Comparison of ENCODE assay signal across 8 cellular contexts in the genomic region with DNA sequence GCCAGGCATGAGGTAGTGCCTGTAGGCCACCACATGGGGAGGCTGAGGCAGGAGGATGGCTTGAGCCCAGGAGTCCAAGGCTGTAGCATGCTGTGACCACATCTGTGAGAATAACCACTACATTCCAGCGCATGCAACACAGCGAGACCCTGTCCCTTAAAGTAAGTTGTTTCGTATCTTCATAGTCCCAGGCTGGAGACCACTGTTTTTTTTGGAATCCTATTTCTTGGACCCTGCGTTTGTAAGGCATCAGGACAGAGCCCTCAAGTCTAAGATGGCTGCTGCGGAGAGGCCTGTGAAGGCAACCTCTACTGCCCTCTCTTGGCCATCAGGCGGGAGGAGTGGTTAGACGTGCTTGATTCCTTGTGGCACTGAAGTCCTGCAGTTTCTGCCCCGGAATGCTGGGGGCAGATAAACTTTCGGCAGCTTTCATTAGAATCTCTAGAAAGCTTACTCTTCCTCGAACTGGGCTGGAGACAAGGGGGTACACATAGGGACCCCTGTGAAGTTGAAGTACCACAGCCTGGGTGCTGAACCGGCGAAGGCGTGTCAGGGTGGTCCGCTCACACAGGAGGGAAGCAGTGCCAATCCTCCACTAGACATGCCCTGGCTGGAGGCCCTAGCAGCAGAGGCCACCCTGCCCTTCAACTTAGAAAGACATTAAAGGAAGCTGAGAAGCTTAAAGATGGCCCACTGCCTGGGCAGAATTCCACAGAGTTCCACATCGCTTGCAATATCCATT. TPM values are rescaled to one million over a fixed set of nuclear protein-coding genes. Genes with fewer than 3 reads are reported as not detected.
A peak's percentile ranks its signal among the peaks of the same experiment; 100 is the strongest.
DNase-seq lines count a peak whose midpoint lies in the region; ATAC-seq and TF ChIP-seq lines count a peak whose summit lies in the region.

No MANE protein-coding gene starts in this region.

- TF ChIP-seq CTCF in GM10248 (IDR thresholded peaks at IDR 0.05; ENCODE audit: control extremely low read depth, extremely low read depth, low read depth, missing control alignments), result peak; percentile 79
- TF ChIP-seq CTCF in kidney epithelial cell (IDR thresholded peaks at IDR 0.05; ENCODE audit: insufficient read depth, low read length, poor library complexity, severe bottlenecking), result peak; percentile 65

- DNase-seq in ACHN (peak; percentile 65), GM10248 (ENCODE audit: extremely low spot score) (peak; percentile 66), NCI-H460 (ENCODE audit: extremely low read depth, low read depth) (peak; percentile 65), kidney epithelial cell (ENCODE audit: low read depth) (no peak), DMS79 (lab: John Stamatoyannopoulos, UW) (no peak), caudate nucleus (lab: John Stamatoyannopoulos, UW) (no peak)
- peak; percentile 69 for DNase-seq in activated naive CD4-positive, alpha-beta T cell treated with anti-CD3 and anti-CD28 coated beads, Interleukin-2, amount 10 ng/mL, durations not matched to agents 7 days and 5 days

- H3K9me3 Mint-ChIP-seq in activated naive CD4-positive, alpha-beta T cell treated with anti-CD3 and anti-CD28 coated beads, Interleukin-2, amount 10 ng/mL, durations not matched to agents 7 days and 5 days, result no peaks in the 10 kb centered on the region

- H3K4me1 Mint-ChIP-seq in activated naive CD4-positive, alpha-beta T cell treated with anti-CD3 and anti-CD28 coated beads, Interleukin-2, amount 10 ng/mL, durations not matched to agents 7 days and 5 days, result peaks cover 4% of the 10 kb centered on the region

- POLR2A ChIA-PET in GM10248 (lab: Yijun Ruan, JAX), result interaction anchor here (0.6 kb wide), 1 partner anchor 32 kb away, joined by 4 read pairs; no protein-coding TSS in a partner anchor

- no peaks in the 10 kb centered on the region for H3K36me3 Mint-ChIP-seq in activated naive CD4-positive, alpha-beta T cell treated with anti-CD3 and anti-CD28 coated beads, Interleukin-2, amount 10 ng/mL, durations not matched to agents 7 days and 5 days

- ATAC-seq in HG03469 (IDR thresholded peaks at IDR 0.05; ENCODE audit: unreplicated experiment), result no peak

- H3K4me3 ChIP-seq in kidney epithelial cell (ENCODE audit: low read depth, low read length), result no peak overlapping the region

- in situ Hi-C loops in ACHN (cut with HindIII; ENCODE audit: low pct_ligation_motif_present, low pct_unique_long_range_greater_than_20kb, low sequenced_read_pairs), result loop anchor here (25.0 kb wide), 1 partner anchor 115 kb away; no protein-coding TSS in a partner anchor

- H3K27me3 ChIP-seq in kidney epithelial cell (ENCODE audit: control insufficient read depth, insufficient read depth, low read length), result no peaks in the 10 kb centered on the region

- peaks cover 7% of the 10 kb centered on the region for H3K27me3 Mint-ChIP-seq in activated naive CD4-positive, alpha-beta T cell treated with anti-CD3 and anti-CD28 coated beads, Interleukin-2, amount 10 ng/mL, durations not matched to agents 7 days and 5 days

- CTCF ChIA-PET in GM10248 (lab: Yijun Ruan, JAX), result interaction anchor here (0.7 to 3.6 kb wide), 17 partner anchors 9 to 192 kb away, joined by 3 to 26 read pairs (median 4); a partner anchor contains a TSS
- CTCF ChIA-PET in activated naive CD4-positive, alpha-beta T cell treated with anti-CD3 and anti-CD28 coated beads, Interleukin-2, amount 10 ng/mL, durations not matched to agents 7 days and 5 days (lab: Charles Lee), result interaction anchor here (0.8 to 1.9 kb wide), 9 partner anchors 14 to 120 kb away, joined by 3 to 11 read pairs (median 3); no protein-coding TSS in a partner anchor

- H3K36me3 ChIP-seq in kidney epithelial cell (ENCODE audit: control insufficient read depth, insufficient read depth, low read length), result no peaks in the 10 kb centered on the region

- no peak overlapping the region for H3K4me3 Mint-ChIP-seq in activated naive CD4-positive, alpha-beta T cell treated with anti-CD3 and anti-CD28 coated beads, Interleukin-2, amount 10 ng/mL, durations not matched to agents 7 days and 5 days

- H3K27ac ChIP-seq in caudate nucleus (ENCODE audit: low read depth, low read length), result no peak overlapping the region

- H3K27ac Mint-ChIP-seq in activated naive CD4-positive, alpha-beta T cell treated with anti-CD3 and anti-CD28 coated beads, Interleukin-2, amount 10 ng/mL, durations not matched to agents 7 days and 5 days, result no peak overlapping the region

RNA-seq across cellular contexts. Expression of a gene that starts 36.6 kb away (rescaled TPM):
- 13.5 and 13.8 TPM in 2 replicates for total RNA-seq in NCI-H460 (2014; rRNA removed; shearing (Covaris generic))
- polyA plus RNA-seq in NCI-H460 (2014; cell fraction: nucleus; rRNA removed), result 7.7 and 8.6 TPM in 2 replicates
- total RNA-seq in kidney epithelial cell, result 7.0 and 11.5 TPM in 2 replicates

RNA-seq across cellular contexts. Expression of a gene that starts 41.6 kb away (rescaled TPM):
- 0.46 and 0.52 TPM in 2 replicates for total RNA-seq in NCI-H460 (2014; rRNA removed; shearing (Covaris generic))
- not detected in 2 replicates for polyA plus RNA-seq in NCI-H460 (2014; cell fraction: nucleus; rRNA removed)
- 0.48 TPM in 1 of 2 replicates, not detected in the other for total RNA-seq in kidney epithelial cell

RNA-seq across cellular contexts. Expression of a gene that starts 44.1 kb away (rescaled TPM):
- 40.1 and 46.3 TPM in 2 replicates for total RNA-seq in NCI-H460 (2014; rRNA removed; shearing (Covaris generic))
- 8.2 and 22.9 TPM in 2 replicates for polyA plus RNA-seq in NCI-H460 (2014; cell fraction: nucleus; rRNA removed)
- total RNA-seq in kidney epithelial cell, result 66.5 and 70.7 TPM in 2 replicates

Comparison
In these comparisons a context has a peak if more than half of its experiments do, and no peak if none do; other contexts are left out.
1. DNase-seq: peak in ACHN (single experiment), GM10248 (single experiment), NCI-H460 (single experiment) and activated naive CD4-positive, alpha-beta T cell treated with anti-CD3 and anti-CD28 coated beads, Interleukin-2, amount 10 ng/mL, durations not matched to agents 7 days and 5 days (single experiment); none in kidney epithelial cell (single experiment), DMS79 (single experiment) and caudate nucleus (0 of 61).